Comparison of ENCODE assay signal across 20 cellular contexts in the genomic region with DNA sequence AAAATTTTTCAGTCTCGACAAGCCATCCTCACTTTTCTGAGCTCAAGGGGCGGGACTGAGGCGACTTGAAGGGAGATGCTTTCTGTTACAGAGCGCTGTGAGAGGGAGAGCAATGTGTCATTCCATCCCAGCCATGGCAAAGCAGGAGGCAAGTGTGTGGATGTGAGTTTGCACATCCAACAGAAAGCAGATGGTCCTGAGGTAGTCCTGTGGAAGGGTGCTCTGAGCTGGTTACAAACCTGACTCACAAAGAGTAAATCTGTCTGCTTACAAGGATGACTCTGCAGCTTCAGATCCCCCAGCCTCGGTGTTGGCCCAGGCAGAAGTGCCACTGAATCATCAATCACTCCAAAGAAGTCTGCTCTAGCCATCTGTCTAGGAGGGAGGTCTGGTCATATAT.
DNase-seq lines count a peak whose midpoint lies in the region; ATAC-seq and TF ChIP-seq lines count a peak whose summit lies in the region.
"Had no signal": no experiment of that assay in that cellular context is flagged by ENCODE, and none has a peak within 500 bp of the region (broad histone marks: within the 10 kb centered on the region; RNA-seq: fewer than 3 reads in every experiment).

No MANE protein-coding gene starts in this region.

- no peaks in the 10 kb centered on the region for H3K36me3 ChIP-seq in left ventricle myocardium inferior
- H3K36me3 ChIP-seq: Peyer's patch, SJCRH30 had no signal

- no peak overlapping the region for H3K4me3 ChIP-seq in left ventricle myocardium inferior
- H3K4me3 ChIP-seq: GM12878, Peyer's patch, SJCRH30 had no signal

- no peaks in the 10 kb centered on the region for H3K27me3 ChIP-seq in left ventricle myocardium inferior (ENCODE audit: low read depth)
- H3K27me3 ChIP-seq: Peyer's patch, SJCRH30 had no signal

- no peaks in the 10 kb centered on the region for H3K4me1 ChIP-seq in left ventricle myocardium inferior
- H3K4me1 ChIP-seq: Peyer's patch had no signal

- intact Hi-C loops in left ventricle myocardium inferior (cut with micrococcal nuclease), result no loop called here

- no peak overlapping the region for H3K27ac ChIP-seq in left ventricle myocardium inferior (replicated peaks)
- H3K27ac ChIP-seq: C4-2B, Peyer's patch, SJCRH30 had no signal

- TF ChIP-seq CTCF in left ventricle myocardium inferior (IDR thresholded peaks at IDR 0.05; ENCODE audit: borderline replicate concordance), result no peak

- ATAC-seq in GM18511 (IDR thresholded peaks at IDR 0.05; ENCODE audit: unreplicated experiment) (no peak), HG02981 (IDR thresholded peaks at IDR 0.05; ENCODE audit: unreplicated experiment) (no peak)
- ATAC-seq: GM12878, T-cell had no signal

- H3K9me3 ChIP-seq in left ventricle myocardium inferior (replicated peaks), result no peaks in the 10 kb centered on the region
- H3K9me3 ChIP-seq: Peyer's patch, SJCRH30 had no signal

- DNase-seq in NCI-H2171 treated with DMSO at 0.1 percent for 48 hours (lab: John Stamatoyannopoulos, UW) (peak; percentile 29), NCI-H2171 (lab: John Stamatoyannopoulos, UW) (no peak), NCI-H82 treated with DMSO at 0.1 percent for 48 hours (lab: John Stamatoyannopoulos, UW; ENCODE audit: unreplicated experiment) (peak; percentile 9), kidney tubule cell (ENCODE audit: low spot score) (peak; percentile 64), left ventricle myocardium inferior (no peak), NCI-H2227 treated with DMSO at 0.1 percent for 48 hours (lab: John Stamatoyannopoulos, UW) (no peak)
- DNase-seq: 8988T; AML-193; CD8-positive, alpha-beta memory T cell; DMS79 treated with DMSO at 0.1 percent for 48 hours; Kasumi-1; NCI-H2029; NCI-H748 treated with DMSO at 0.1 percent for 48 hours; Peyer's patch; SJCRH30; T-cell had no signal

Comparison
In these comparisons a context has a peak if more than half of its experiments do, and no peak if none do; other contexts are left out.
1. DNase-seq: peak in NCI-H2171 treated with DMSO at 0.1 percent for 48 hours (single experiment), NCI-H82 treated with DMSO at 0.1 percent for 48 hours (single experiment) and kidney tubule cell (single experiment); none in NCI-H2171 (single experiment), left ventricle myocardium inferior (single experiment) and NCI-H2227 treated with DMSO at 0.1 percent for 48 hours (single experiment).